Comparison of ENCODE assay signal across 8 cellular contexts in the genomic region with DNA sequence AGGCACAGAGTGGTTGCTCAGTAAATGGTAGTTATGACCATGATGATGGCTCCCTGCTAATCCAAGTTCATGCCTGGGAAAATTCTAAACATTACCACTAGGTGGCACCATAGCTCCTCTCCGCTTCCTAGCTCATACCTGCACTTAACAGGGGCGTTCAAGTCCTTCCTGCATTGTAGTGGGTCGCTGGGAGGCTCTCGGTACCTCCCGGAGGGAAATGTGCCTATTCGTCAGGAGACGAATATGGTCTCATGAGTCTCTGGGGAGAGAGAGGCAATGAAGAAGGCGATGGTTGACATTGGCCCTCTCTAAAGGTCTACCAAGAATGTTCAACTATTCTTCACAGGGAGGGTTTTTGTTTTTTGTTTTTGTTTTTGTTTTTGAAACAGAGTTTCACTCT. TPM values are rescaled to one million over a fixed set of nuclear protein-coding genes. Genes with fewer than 3 reads are reported as not detected.
DNase-seq lines count a peak whose midpoint lies in the region; ATAC-seq and TF ChIP-seq lines count a peak whose summit lies in the region.

No MANE protein-coding gene starts in this region.

- intact Hi-C loops in activated CD4-positive, alpha-beta T cell treated with anti-CD3 and anti-CD28 coated beads for 36 hours (cut with DNase I, micrococcal nuclease), result loop anchor here (1.0 to 5.0 kb wide), 6 partner anchors 135 to 347 kb away; no protein-coding TSS in a partner anchor

- no peaks in the 10 kb centered on the region for H3K36me3 Mint-ChIP-seq in activated CD4-positive, alpha-beta T cell treated with anti-CD3 and anti-CD28 coated beads for 36 hours (ENCODE audit: low read depth)
- H3K36me3 Mint-ChIP-seq in stimulated activated memory B cell treated with anti-CD40 and anti-IgM and Interleukin-4, amounts not matched to agents 10 μg/mL and 1 μg/mL and 100 μg/mL, for 72 hours, result no peaks in the 10 kb centered on the region

- no peaks in the 10 kb centered on the region for H3K9me3 Mint-ChIP-seq in activated CD4-positive, alpha-beta T cell treated with anti-CD3 and anti-CD28 coated beads for 36 hours (ENCODE audit: low read depth)
- no peaks in the 10 kb centered on the region for H3K9me3 Mint-ChIP-seq in stimulated activated memory B cell treated with anti-CD40 and anti-IgM and Interleukin-4, amounts not matched to agents 10 μg/mL and 1 μg/mL and 100 μg/mL, for 72 hours

- H3K4me1 Mint-ChIP-seq in activated CD4-positive, alpha-beta T cell treated with anti-CD3 and anti-CD28 coated beads for 36 hours, result no peaks in the 10 kb centered on the region
- H3K4me1 Mint-ChIP-seq in stimulated activated memory B cell treated with anti-CD40 and anti-IgM and Interleukin-4, amounts not matched to agents 10 μg/mL and 1 μg/mL and 100 μg/mL, for 72 hours, result peaks cover 4% of the 10 kb centered on the region

- POLR2A ChIA-PET in activated CD4-positive, alpha-beta T cell treated with anti-CD3 and anti-CD28 coated beads for 36 hours (lab: Charles Lee), result interaction anchor here (0.7 kb wide), 1 partner anchor 318 kb away, joined by 3 read pairs; no protein-coding TSS in a partner anchor

- TF ChIP-seq CTCF in GM12874 (IDR thresholded peaks at IDR 0.05; ENCODE audit: insufficient read depth, low read depth, low read length), result peak; percentile 74

- ATAC-seq in HG03432 (IDR thresholded peaks at IDR 0.05; ENCODE audit: unreplicated experiment), result peak; percentile 71
- ATAC-seq in activated CD4-positive, alpha-beta T cell treated with anti-CD3 and anti-CD28 coated beads for 36 hours, result peak; percentile 99
- peak; percentile 76 for ATAC-seq in stimulated activated memory B cell treated with anti-CD40 and anti-IgM and Interleukin-4, amounts not matched to agents 10 μg/mL and 1 μg/mL and 100 μg/mL, for 72 hours

- H3K27me3 Mint-ChIP-seq in activated CD4-positive, alpha-beta T cell treated with anti-CD3 and anti-CD28 coated beads for 36 hours, result peaks cover 5% of the 10 kb centered on the region
- H3K27me3 Mint-ChIP-seq in stimulated activated memory B cell treated with anti-CD40 and anti-IgM and Interleukin-4, amounts not matched to agents 10 μg/mL and 1 μg/mL and 100 μg/mL, for 72 hours, result peaks cover 29% of the 10 kb centered on the region

- CTCF ChIA-PET in activated CD4-positive, alpha-beta T cell treated with anti-CD3 and anti-CD28 coated beads for 36 hours (lab: Charles Lee), result interaction anchor here (0.5 to 3.5 kb wide), 22 partner anchors 8 to 331 kb away, joined by 3 to 55 read pairs (median 4); partner anchors contain the start of gene MESP1

- DNase-seq in 8988T, result peak; percentile 44
- DNase-seq in NCI-H524 treated with DMSO at 0.1 percent for 48 hours (lab: John Stamatoyannopoulos, UW), result peak; percentile 27
- peak; percentile 68 for DNase-seq in activated CD4-positive, alpha-beta T cell treated with anti-CD3 and anti-CD28 coated beads for 36 hours
- peak; percentile 62 for DNase-seq in ecto neural progenitor cell (ENCODE audit: low spot score)
- DNase-seq in medulla oblongata (ENCODE audit: extremely low spot score), result peak; percentile 83

- H3K27ac Mint-ChIP-seq in activated CD4-positive, alpha-beta T cell treated with anti-CD3 and anti-CD28 coated beads for 36 hours, result no peak overlapping the region
- no peak overlapping the region for H3K27ac Mint-ChIP-seq in stimulated activated memory B cell treated with anti-CD40 and anti-IgM and Interleukin-4, amounts not matched to agents 10 μg/mL and 1 μg/mL and 100 μg/mL, for 72 hours

- no peak overlapping the region for H3K4me3 Mint-ChIP-seq in activated CD4-positive, alpha-beta T cell treated with anti-CD3 and anti-CD28 coated beads for 36 hours
- peak overlapping the region; percentile 35 for H3K4me3 Mint-ChIP-seq in stimulated activated memory B cell treated with anti-CD40 and anti-IgM and Interleukin-4, amounts not matched to agents 10 μg/mL and 1 μg/mL and 100 μg/mL, for 72 hours

RNA-seq across cellular contexts. Expression of gene MESP1, which starts 10.9 kb away (rescaled TPM):
- total RNA-seq in activated CD4-positive, alpha-beta T cell treated with anti-CD3 and anti-CD28 coated beads for 36 hours, result 1 to 10 TPM; 2.9 to 4.6 TPM

RNA-seq across cellular contexts. Expression of gene MESP2, which starts 36.0 kb away (rescaled TPM):
- total RNA-seq in activated CD4-positive, alpha-beta T cell treated with anti-CD3 and anti-CD28 coated beads for 36 hours, result under 1 TPM; 0.14 to 0.30 TPM

RNA-seq across cellular contexts. Expression of gene WDR93, which starts 49.5 kb away (rescaled TPM):
- total RNA-seq in activated CD4-positive, alpha-beta T cell treated with anti-CD3 and anti-CD28 coated beads for 36 hours, result not detected

RNA-seq across cellular contexts. Expression of gene PEX11A, which starts 49.6 kb away (rescaled TPM):
- total RNA-seq in activated CD4-positive, alpha-beta T cell treated with anti-CD3 and anti-CD28 coated beads for 36 hours, result 1 to 10 TPM; 4.7 to 5.3 TPM

Comparison
In these comparisons a context has a peak if more than half of its experiments do, and no peak if none do; other contexts are left out.
1. Peak in every context shown above with its lines: DNase-seq and ATAC-seq.
2. DNase-seq: peak in every context shown above with its lines; median percentile 83 in medulla oblongata; 68 in activated CD4-positive, alpha-beta T cell treated with anti-CD3 and anti-CD28 coated beads for 36 hours; 62 in ecto neural progenitor cell; 44 in 8988T; 27 in NCI-H524 treated with DMSO at 0.1 percent for 48 hours.